ENCODE assay signal across 7 cellular contexts in the genomic region with DNA sequence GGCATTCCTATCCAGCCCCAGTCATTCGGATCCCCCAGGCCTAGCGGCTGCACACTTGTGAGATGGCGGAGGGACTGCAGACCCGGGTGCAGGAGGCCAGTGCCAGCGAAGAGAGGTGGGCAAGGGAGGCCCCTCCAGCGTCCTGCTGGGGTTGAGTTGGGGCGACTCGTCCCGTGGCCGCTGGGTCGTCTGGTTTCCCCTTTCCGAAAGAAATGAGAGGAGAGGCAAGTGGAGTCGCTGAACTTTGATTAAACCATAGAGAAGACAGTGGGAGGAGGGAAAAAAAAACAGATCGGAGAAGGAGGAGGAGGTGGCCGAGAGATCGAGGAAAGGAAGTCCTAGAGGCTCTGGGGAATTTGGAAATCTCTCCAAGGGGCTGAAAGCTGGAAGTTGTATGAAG.
DNase-seq lines count a peak whose midpoint lies in the region; ATAC-seq, FAIRE-seq and TF ChIP-seq lines count a peak whose summit lies in the region.
"Not testable (repeated sequence)": the region's sequence is repeated elsewhere in the genome, so short reads cannot be mapped to it uniquely, and the experiment has no call there.

No MANE protein-coding gene starts in this region.

- not testable (repeated sequence) for H3K4me2 ChIP-seq in mesendoderm (ENCODE audit: low read length); neural progenitor cell

- not testable (repeated sequence) for H3K9me3 ChIP-seq in endodermal cell (ENCODE audit: control insufficient read depth, low read length); neural progenitor cell (ENCODE audit: low read depth); small intestine (ENCODE audit: control insufficient read depth, low read depth)

- H2BK5ac ChIP-seq in mesendoderm (ENCODE audit: low read length): not testable (repeated sequence)

- H3K79me2 ChIP-seq in mesendoderm (ENCODE audit: control insufficient read depth, insufficient read depth, low read length); neural progenitor cell (ENCODE audit: low read depth): not testable (repeated sequence)

- not testable (repeated sequence) for H4K8ac ChIP-seq in mesendoderm (ENCODE audit: low read depth, low read length)

- H3K4me1 Mint-ChIP-seq in activated T-cell treated with anti-CD3 and anti-CD28 coated beads, Interleukin-2, amount 50 U/mL, for 72 hours (ENCODE audit: low read depth); endodermal cell: not testable (repeated sequence)
- H3K4me1 Mint-ChIP-seq in neural progenitor cell: peaks cover 13% of the 10 kb centered on the region

- not testable (repeated sequence) for H2AK5ac ChIP-seq in mesendoderm (ENCODE audit: low read length)

- H3K27ac ChIP-seq in endodermal cell (ENCODE audit: low read depth, low read length); mesendoderm (ENCODE audit: low read depth, low read length); neural progenitor cell: not testable (repeated sequence)
- peak overlapping the region; percentile 41 to 54 for H3K27ac ChIP-seq in small intestine (ENCODE audit: low read depth in 1 of 2, low read length in 1 of 2)

- H3K4ac ChIP-seq in mesendoderm (ENCODE audit: low read depth, low read length): not testable (repeated sequence)

- H3K36me3 ChIP-seq in endodermal cell (ENCODE audit: control insufficient read depth, insufficient read depth, low read length); mesendoderm (ENCODE audit: control insufficient read depth, insufficient read depth, low read length); neural progenitor cell; small intestine (ENCODE audit: control insufficient read depth in 2 of 2, insufficient read depth in 2 of 2, low read length in 2 of 2): not testable (repeated sequence)

- not testable (repeated sequence) for H3F3A ChIP-seq in neural progenitor cell (ENCODE audit: low read depth)

- H3K27me3 Mint-ChIP-seq in activated T-cell treated with anti-CD3 and anti-CD28 coated beads, Interleukin-2, amount 50 U/mL, for 72 hours (ENCODE audit: low read depth); neural progenitor cell (ENCODE audit: insufficient read depth, low read depth): not testable (repeated sequence)
- peaks cover 16% of the 10 kb centered on the region for H3K27me3 Mint-ChIP-seq in endodermal cell (ENCODE audit: insufficient read depth)

- H3K9me3 Mint-ChIP-seq in activated T-cell treated with anti-CD3 and anti-CD28 coated beads, Interleukin-2, amount 50 U/mL, for 72 hours: not testable (repeated sequence)
- H3K9me3 Mint-ChIP-seq in endodermal cell (peaks cover 13% of the 10 kb centered on the region), neural progenitor cell (peaks cover 11% of the 10 kb centered on the region)

- H2BK120ac ChIP-seq in mesendoderm (ENCODE audit: low read depth, low read length): not testable (repeated sequence)

- not testable (repeated sequence) for H3K4me3 ChIP-seq in endodermal cell (ENCODE audit: low read length); mesendoderm (ENCODE audit: low read length); neural progenitor cell; small intestine (ENCODE audit: low read depth in 1 of 2, low read length in 2 of 2)

- not testable (repeated sequence) for H3K79me1 ChIP-seq in mesendoderm (ENCODE audit: low read length)

- 76 to 85% methylated on average over 9 to 14 of the region's 16 CpGs for WGBS in endodermal cell (ENCODE audit: insufficient coverage in 1 of 2, insufficient read length in 1 of 2), 2 experiments
- no CpG with 5 or more reads among the region's 16 CpGs for WGBS in mesendoderm (ENCODE audit: extremely low coverage, insufficient coverage, low lambda C conversion rate)
- 20 to 66% (median 61%) methylated on average over 13 to 16 of the region's 16 CpGs for WGBS in small intestine, 3 donors

- not testable (repeated sequence) for H2AFZ ChIP-seq in neural progenitor cell (replicated peaks)

- DNase-seq in HT-29 (ENCODE audit: low spot score) (peak; percentile 1), hepatic stellate cell (ENCODE audit: low spot score) (peak; percentile 21), mesendoderm (peak; percentile 4), small intestine (peak; percentile 27)
- not testable (repeated sequence) for DNase-seq in activated T-cell treated with anti-CD3 and anti-CD28 coated beads, Interleukin-2, amount 50 U/mL, for 72 hours; endodermal cell; neural progenitor cell (ENCODE audit: low spot score)

- H3K4me1 ChIP-seq in endodermal cell (ENCODE audit: control insufficient read depth, insufficient read depth, low read length); mesendoderm (ENCODE audit: control insufficient read depth, low read depth, low read length); neural progenitor cell; small intestine (ENCODE audit: control insufficient read depth in 2 of 2, insufficient read depth in 1 of 2, low read depth in 1 of 2, low read length in 1 of 2): not testable (repeated sequence)

- not testable (repeated sequence) for H3K27me3 ChIP-seq in endodermal cell (ENCODE audit: control insufficient read depth, insufficient read depth, low read length, poor library complexity, severe bottlenecking); mesendoderm (ENCODE audit: insufficient read depth, low read length, poor library complexity); small intestine (ENCODE audit: control insufficient read depth in 2 of 2, insufficient read depth in 2 of 2, low read length in 2 of 2)
- H3K27me3 ChIP-seq in neural progenitor cell: peaks cover 15% of the 10 kb centered on the region

- H4K20me1 ChIP-seq in neural progenitor cell (ENCODE audit: low read depth): not testable (repeated sequence)

- not testable (repeated sequence) for H3K56ac ChIP-seq in mesendoderm (ENCODE audit: low read length)

- not testable (repeated sequence) for H2BK15ac ChIP-seq in mesendoderm (replicated peaks; ENCODE audit: low read depth)

- not testable (repeated sequence) for H3K36me3 Mint-ChIP-seq in activated T-cell treated with anti-CD3 and anti-CD28 coated beads, Interleukin-2, amount 50 U/mL, for 72 hours (ENCODE audit: insufficient read depth in 2 of 2); endodermal cell (ENCODE audit: low read depth); neural progenitor cell

- not testable (repeated sequence) for H3K18ac ChIP-seq in mesendoderm (ENCODE audit: low read length)

- not testable (repeated sequence) for H3K27ac Mint-ChIP-seq in activated T-cell treated with anti-CD3 and anti-CD28 coated beads, Interleukin-2, amount 50 U/mL, for 72 hours; endodermal cell
- peak overlapping the region; percentile 32 for H3K27ac Mint-ChIP-seq in neural progenitor cell

- H3K23ac ChIP-seq in mesendoderm (ENCODE audit: low read length): not testable (repeated sequence)

- not testable (repeated sequence) for TF ChIP-seq CTCF in endodermal cell (conservative IDR thresholded peaks at IDR 0.05); neural progenitor cell (IDR thresholded peaks at IDR 0.05)

- not testable (repeated sequence) for FAIRE-seq in small intestine (lab: Jason Lieb, UNC)

- not testable (repeated sequence) for H3K9ac ChIP-seq in endodermal cell (ENCODE audit: extremely low read depth, low read length, poor library complexity, severe bottlenecking); mesendoderm (ENCODE audit: low read length); neural progenitor cell

- peak overlapping the region; percentile 40 to 60 for H3K4me3 Mint-ChIP-seq in activated T-cell treated with anti-CD3 and anti-CD28 coated beads, Interleukin-2, amount 50 U/mL, for 72 hours
- H3K4me3 Mint-ChIP-seq in endodermal cell (peak overlapping the region; percentile 3), neural progenitor cell (peak overlapping the region; percentile 37)

- H4K5ac ChIP-seq in mesendoderm (ENCODE audit: low read length): not testable (repeated sequence)

- ATAC-seq in activated T-cell treated with anti-CD3 and anti-CD28 coated beads, Interleukin-2, amount 50 U/mL, for 72 hours (replicated peaks in 1 of 2): not testable (repeated sequence)
